ENCODE assay signal across 24 cellular contexts in the genomic region with DNA sequence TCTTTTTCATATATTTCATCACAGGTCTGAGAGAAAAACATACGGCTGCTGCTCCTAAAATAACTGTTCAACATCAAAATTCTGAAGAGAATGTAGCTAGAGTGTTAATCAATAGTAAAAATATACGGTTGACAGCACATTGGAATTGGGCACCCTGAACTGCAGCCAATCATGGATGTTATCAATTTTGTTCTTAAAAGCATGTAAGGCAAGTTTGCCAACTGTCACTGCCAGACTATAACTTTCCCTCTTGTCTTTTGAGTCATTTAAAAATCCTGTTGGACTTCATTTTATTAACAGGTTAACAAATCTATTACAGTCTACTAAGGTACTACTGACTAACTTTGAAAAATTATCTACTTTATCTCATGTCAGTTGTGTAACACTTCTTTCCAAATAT.
"Had no signal": no experiment of that assay in that cellular context is flagged by ENCODE, and none has a peak within 500 bp of the region (broad histone marks: within the 10 kb centered on the region; RNA-seq: fewer than 3 reads in every experiment).

No MANE protein-coding gene starts in this region.

- DNase-seq: colonic mucosa; cortex of kidney; dermis blood vessel endothelial cell; dorsolateral prefrontal cortex; effector CD4-positive, alpha-beta T cell; effector CD8-positive, alpha-beta T cell; effector memory CD4-positive, alpha-beta T cell; effector memory CD8-positive, alpha-beta T cell; endodermal cell; erythroblast; esophagus squamous epithelium; foreskin fibroblast; foreskin keratinocyte; foreskin melanocyte; gastrocnemius medialis; glutamatergic neuron; head of caudate nucleus; heart left ventricle; heart right ventricle had no signal

- H3K4me3 ChIP-seq: colonic mucosa, coronary artery, dorsolateral prefrontal cortex, esophagus muscularis mucosa, esophagus squamous epithelium, gastrocnemius medialis, gastroesophageal sphincter, heart left ventricle, heart right ventricle had no signal

- H3K4me1 ChIP-seq: colonic mucosa, esophagus muscularis mucosa, esophagus squamous epithelium, foreskin keratinocyte, gastrocnemius medialis, gastroesophageal sphincter, heart left ventricle, heart right ventricle had no signal

- H3K9me3 ChIP-seq: colonic mucosa, esophagus muscularis mucosa, esophagus squamous epithelium, gastrocnemius medialis, gastroesophageal sphincter, heart left ventricle, heart right ventricle had no signal

- H3K36me3 ChIP-seq: colonic mucosa, esophagus muscularis mucosa, esophagus squamous epithelium, gastrocnemius medialis, gastroesophageal sphincter, heart left ventricle, heart right ventricle had no signal

- H3K27ac ChIP-seq: colonic mucosa, coronary artery, dorsolateral prefrontal cortex, epithelial cell of prostate, esophagus muscularis mucosa, esophagus squamous epithelium, foreskin keratinocyte, gastrocnemius medialis, gastroesophageal sphincter, heart left ventricle, heart right ventricle had no signal

- ATAC-seq: effector memory CD8-positive, alpha-beta T cell; esophagus mucosa; foreskin keratinocyte; gastrocnemius medialis; gastroesophageal sphincter; heart left ventricle; heart right ventricle had no signal

- H3K27me3 ChIP-seq: colonic mucosa, dorsolateral prefrontal cortex, esophagus muscularis mucosa, esophagus squamous epithelium, foreskin keratinocyte, gastrocnemius medialis, gastroesophageal sphincter, heart left ventricle, heart right ventricle had no signal
